Comparison of ENCODE assay signal across 9 cellular contexts in genomic region chr1:112508242-112509004, GRCh38. TPM values are rescaled to one million over a fixed set of nuclear protein-coding genes. Genes with fewer than 3 reads are reported as not detected.
DNase-seq lines count a peak whose midpoint lies in the region; ATAC-seq and TF ChIP-seq lines count a peak whose summit lies in the region.
"Had no signal": no experiment of that assay in that cellular context is flagged by ENCODE, and none has a peak within 500 bp of the region (broad histone marks: within the 10 kb centered on the region; RNA-seq: fewer than 3 reads in every experiment).

Gene WNT2B, plus strand, starts transcription at chr1:112508965. Its CDS starts 298 bp downstream, at chr1:112509263.

- dilution Hi-C loops in mammary epithelial cell (cut with HindIII; ENCODE audit: low sequenced_read_pairs), result no loop called here

- H3K79me2 ChIP-seq in mammary epithelial cell (ENCODE audit: insufficient read depth, low read length), result no peaks in the 10 kb centered on the region

- peak within 1 kb of the TSS; percentile 88 for H3K4me2 ChIP-seq in mammary epithelial cell (ENCODE audit: insufficient read depth, low read depth, low read length)

- in situ Hi-C loops in mammary epithelial cell (cut with MboI; ENCODE audit: low sequenced_read_pairs in 2 of 2), result loop anchor here in 1 of 2 donors (10.0 kb wide), 1 partner anchor 196 kb away; the partner anchor contains the start of gene RHOC

- H3K9me3 ChIP-seq in mammary epithelial cell (replicated peaks; ENCODE audit: insufficient read depth, low read length), result no peaks in the 10 kb centered on the region

- peak within 1 kb of the TSS; percentile 32 to 59 (median 59) for H3K4me3 ChIP-seq in mammary epithelial cell (replicated peaks in 1 of 3; ENCODE audit: insufficient read depth in 1 of 3, low read depth in 2 of 3, low read length in 3 of 3)

- no peaks in the 10 kb centered on the region for H4K20me1 ChIP-seq in mammary epithelial cell (ENCODE audit: insufficient read depth, low read length)

- TF ChIP-seq CTCF in GM10266 (IDR thresholded peaks at IDR 0.05; ENCODE audit: control insufficient read depth, insufficient read depth, low read depth, missing control alignments), result no peak
- TF ChIP-seq CTCF in VCaP (conservative IDR thresholded peaks at IDR 0.05), result no peak
- no peak for TF ChIP-seq CTCF in mammary epithelial cell (conservative IDR thresholded peaks at IDR 0.05 in 1 of 2, IDR thresholded peaks at IDR 0.05 in 1 of 2; ENCODE audit: extremely low read depth in 1 of 2, insufficient read depth in 1 of 2, low read depth in 1 of 2, low read length in 2 of 2)

- ATAC-seq in HG03045 (IDR thresholded peaks at IDR 0.05; ENCODE audit: unreplicated experiment) (peak; percentile 48), left lobe of liver (peak; percentile 69)

- intact Hi-C loops in mammary epithelial cell (cut with micrococcal nuclease), result no loop called here

- DNase-seq in GM10266 (ENCODE audit: extremely low spot score) (peak; percentile 74), mammary epithelial cell (peak; percentile 12), left lobe of liver (ENCODE audit: low spot score) (no peak), AML-193 (lab: John Stamatoyannopoulos, UW) (no peak), OCI-M1 (lab: John Stamatoyannopoulos, UW) (no peak)
- DNase-seq in stimulated activated CD4-positive, alpha-beta T cell treated with anti-CD3 and anti-CD28 coated beads, Interleukin-4, amount 100 ng/mL, for 1 hour, result peak; percentile 50

- H3K27ac ChIP-seq in VCaP (peak within 1 kb of the TSS; percentile 18; the same call in 1 of the 2 replicates), mammary epithelial cell (ENCODE audit: insufficient read depth, low read depth, low read length) (no peak within 1 kb of the TSS)

- peaks cover 6% of the 10 kb centered on the region for H3K27me3 ChIP-seq in mammary epithelial cell (ENCODE audit: insufficient read depth, low read length)

- peaks cover 16% of the 10 kb centered on the region for H3K4me1 ChIP-seq in mammary epithelial cell (ENCODE audit: insufficient read depth, low read length)

- no peaks in the 10 kb centered on the region for H3K36me3 ChIP-seq in mammary epithelial cell (ENCODE audit: insufficient read depth, low read length)

- H2AFZ ChIP-seq in mammary epithelial cell (ENCODE audit: low read depth, low read length), result peak within 1 kb of the TSS; percentile 83

- CTCF ChIA-PET in mammary epithelial cell (lab: Charles Lee; ENCODE audit: low non-redundant PET), result no interaction called here

- no peak within 1 kb of the TSS for H3K9ac ChIP-seq in mammary epithelial cell (ENCODE audit: insufficient read depth, low read length)

- no TSS peak for BruUV-seq in mammary epithelial cell (replicated peaks; lab: Mats Ljungman, UMichigan)

- 0% methylated on average over 19 of the region's 71 CpGs for WGBS in mammary epithelial cell (ENCODE audit: low coverage, missing lambda C conversion rate)

RNA-seq across cellular contexts. Expression of gene WNT2B, which starts in this region (rescaled TPM):
- total RNA-seq in mammary epithelial cell (1 to 10 TPM in 1 of 2 donors, under 1 TPM in 1; 0.67 to 1.4 TPM), left lobe of liver (0.40 TPM)
- polyA plus RNA-seq in mammary epithelial cell, result 0.29 TPM
- not detected for polyA minus RNA-seq in mammary epithelial cell
- total RNA-seq: RPMI7951 had no signal

Comparison
In these comparisons a context has a peak if more than half of its experiments do, and no peak if none do; other contexts are left out.
1. Peak in ATAC-seq in left lobe of liver; RNA of the gene not detected or under 1 TPM.
2. DNase-seq: peak in GM10266 (single experiment), mammary epithelial cell (single experiment) and stimulated activated CD4-positive, alpha-beta T cell treated with anti-CD3 and anti-CD28 coated beads, Interleukin-4, amount 100 ng/mL, for 1 hour (single experiment); none in left lobe of liver (single experiment), AML-193 (0 of 2) and OCI-M1 (single experiment).